In genomic region chrX:25004485-25005032, GRCh38 we compare ENCODE assay signal across 13 cellular contexts. TPM values are rescaled to one million over a fixed set of nuclear protein-coding genes. Genes with fewer than 3 reads are reported as not detected.
A peak's percentile ranks its signal among the peaks of the same experiment; 100 is the strongest.
DNase-seq lines count a peak whose midpoint lies in the region; ATAC-seq and TF ChIP-seq lines count a peak whose summit lies in the region.
"Had no signal": no experiment of that assay in that cellular context is flagged by ENCODE, and none has a peak within 500 bp of the region (broad histone marks: within the 10 kb centered on the region; RNA-seq: fewer than 3 reads in every experiment).

No MANE protein-coding gene starts in this region.

- H3K36me3 ChIP-seq in H7 (replicated peaks; ENCODE audit: control insufficient read depth, insufficient read depth, low read length) = no peaks in the 10 kb centered on the region
- no peaks in the 10 kb centered on the region for H3K36me3 ChIP-seq in Peyer's patch

- H3K9me3 ChIP-seq in iPS-18c (ENCODE audit: control insufficient read depth, insufficient read depth, low read length) (peaks cover 2% of the 10 kb centered on the region), Peyer's patch (no peaks in the 10 kb centered on the region)

- peak overlapping the region; percentile 43; the same call in 1 of the 2 replicates for H3K4me3 Mint-ChIP-seq in WTC11

- TF ChIP-seq CTCF in WTC11 (IDR thresholded peaks at IDR 0.05) (no peak), Peyer's patch (IDR thresholded peaks at IDR 0.05) (no peak)

- H3K27ac Mint-ChIP-seq in WTC11 = no peak overlapping the region

- H3K4me1 Mint-ChIP-seq in WTC11 = peaks cover 43% of the 10 kb centered on the region

- H3K36me3 Mint-ChIP-seq in WTC11 = no peaks in the 10 kb centered on the region

- H3K27me3 Mint-ChIP-seq in WTC11 (ENCODE audit: low read depth) = peaks cover 94% of the 10 kb centered on the region

- ATAC-seq in WTC11 (no peak), HG03139 (IDR thresholded peaks at IDR 0.05; ENCODE audit: unreplicated experiment) (no peak)
- ATAC-seq: HCT116; naive thymus-derived CD4-positive, alpha-beta T cell had no signal

- no peak for TF ChIP-seq POLR2A in Peyer's patch (IDR thresholded peaks at IDR 0.05)

- H3K27me3 ChIP-seq in H7 (ENCODE audit: control insufficient read depth, insufficient read depth, low read length) (peaks cover 98% of the 10 kb centered on the region), Peyer's patch (peaks cover 0 to 8% of the 10 kb centered on the region in 2 donors)

- H3K4me1 ChIP-seq in Peyer's patch = peaks cover 0 to 24% (median 0%) of the 10 kb centered on the region in 4 donors

- H3K4me3 ChIP-seq in H7 (ENCODE audit: insufficient read depth, low read depth, low read length) (peak overlapping the region; percentile 17), iPS-18c (ENCODE audit: insufficient read depth, low read depth, low read length) (peak overlapping the region; percentile 38), skeletal muscle cell (ENCODE audit: low read depth, low read length) (peak overlapping the region; percentile 20), Peyer's patch (peak overlapping the region in 1 of 4 donors; percentile 30)

- POLR2A ChIA-PET in WTC11 (lab: Charles Lee) = interaction anchor here (2.1 kb wide), 1 partner anchor 8 kb away, joined by 4 read pairs; no protein-coding TSS in a partner anchor

- no peak overlapping the region for H3K27ac ChIP-seq in Peyer's patch

- H3K9me3 Mint-ChIP-seq in WTC11 = no peaks in the 10 kb centered on the region

- DNase-seq in H7 = peak; percentile 78
- no peak for DNase-seq in WTC11 (ENCODE audit: low spot score)
- no peak for DNase-seq in skeletal muscle cell (ENCODE audit: low read depth)
- DNase-seq in Peyer's patch = no peak
- no peak for DNase-seq in NCI-H446 treated with DMSO at 0.1 percent for 48 hours (lab: John Stamatoyannopoulos, UW)
- no peak for DNase-seq in NCI-H1048 (lab: John Stamatoyannopoulos, UW)
- DNase-seq: erythroblast; naive thymus-derived CD4-positive, alpha-beta T cell; NCI-H2227 treated with DMSO at 0.1 percent for 48 hours; stimulated activated naive CD4-positive, alpha-beta T cell had no signal

- CTCF ChIA-PET in WTC11 (lab: Charles Lee) = interaction anchor here (1.1 kb wide), 1 partner anchor 140 kb away, joined by 4 read pairs; no protein-coding TSS in a partner anchor

TF ChIP-seq in WTC11, 78 proteins besides CTCF, POLR2A, EP300 and RAD21:
- TF ChIP-seq SMAD3 (CRISPR knock-in tag; IDR thresholded peaks at IDR 0.05; ENCODE audit: borderline replicate concordance) (no peak), KAT7 (CRISPR knock-in tag; IDR thresholded peaks at IDR 0.05; ENCODE audit: borderline replicate concordance) (no peak), MYBL2 (CRISPR knock-in tag; IDR thresholded peaks at IDR 0.05) (no peak), EMX1 (CRISPR knock-in tag; IDR thresholded peaks at IDR 0.05) (no peak), ATF2 (CRISPR knock-in tag; IDR thresholded peaks at IDR 0.05; ENCODE audit: borderline replicate concordance, low read depth) (no peak), ZNF425 (CRISPR knock-in tag; conservative IDR thresholded peaks at IDR 0.05) (no peak), JUN (CRISPR knock-in tag; IDR thresholded peaks at IDR 0.05) (no peak), E2F4 (CRISPR knock-in tag; IDR thresholded peaks at IDR 0.05; ENCODE audit: borderline replicate concordance, low read depth) (no peak), PREB (CRISPR knock-in tag; IDR thresholded peaks at IDR 0.05; ENCODE audit: borderline replicate concordance) (no peak), SMAD4 (CRISPR knock-in tag; IDR thresholded peaks at IDR 0.05) (no peak)

RNA-seq across cellular contexts. Expression of gene ARX, which starts 11.2 kb away (rescaled TPM):
- not detected in 2 replicates for total RNA-seq in H7 (2014; rRNA removed; shearing (Covaris generic))
- total RNA-seq in WTC11 (2021) (0.07 TPM in 1 of 3 replicates, not detected in the others), Peyer's patch (1 to 10 TPM in 1 of 4 donors, under 1 TPM in 2, not detected in 1; 0.40 to 1.0 (median 0.88) TPM)
- total RNA-seq: naive thymus-derived CD4-positive, alpha-beta T cell had no signal
